Comparison of ENCODE assay signal across 1 cellular context in the genomic region with DNA sequence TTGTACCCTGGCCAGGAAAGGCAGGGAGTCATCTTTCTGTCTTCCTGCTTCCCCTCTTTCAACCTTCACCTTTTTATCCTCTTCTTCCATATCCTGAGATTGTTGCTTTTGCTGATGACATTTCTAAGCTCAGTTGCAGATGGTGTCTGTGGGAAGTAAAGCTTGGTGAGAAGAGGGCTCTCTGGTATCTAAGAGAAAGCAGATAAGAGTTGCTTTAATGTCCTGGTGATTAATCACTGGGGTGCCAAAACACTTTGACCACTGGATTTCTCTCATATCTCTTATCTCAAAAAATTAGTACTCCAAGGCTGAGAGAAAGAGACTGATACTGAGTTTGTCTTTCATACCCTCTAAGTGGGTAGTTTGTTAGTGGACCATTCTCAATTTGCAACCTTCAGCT.
TF ChIP-seq lines count a peak whose summit lies in the region.

No MANE protein-coding gene starts in this region.

TF ChIP-seq in K562, 482 proteins besides CTCF, POLR2A, EP300 and RAD21 (continued from another document and continues in another):
- TF ChIP-seq, protein P1, sequence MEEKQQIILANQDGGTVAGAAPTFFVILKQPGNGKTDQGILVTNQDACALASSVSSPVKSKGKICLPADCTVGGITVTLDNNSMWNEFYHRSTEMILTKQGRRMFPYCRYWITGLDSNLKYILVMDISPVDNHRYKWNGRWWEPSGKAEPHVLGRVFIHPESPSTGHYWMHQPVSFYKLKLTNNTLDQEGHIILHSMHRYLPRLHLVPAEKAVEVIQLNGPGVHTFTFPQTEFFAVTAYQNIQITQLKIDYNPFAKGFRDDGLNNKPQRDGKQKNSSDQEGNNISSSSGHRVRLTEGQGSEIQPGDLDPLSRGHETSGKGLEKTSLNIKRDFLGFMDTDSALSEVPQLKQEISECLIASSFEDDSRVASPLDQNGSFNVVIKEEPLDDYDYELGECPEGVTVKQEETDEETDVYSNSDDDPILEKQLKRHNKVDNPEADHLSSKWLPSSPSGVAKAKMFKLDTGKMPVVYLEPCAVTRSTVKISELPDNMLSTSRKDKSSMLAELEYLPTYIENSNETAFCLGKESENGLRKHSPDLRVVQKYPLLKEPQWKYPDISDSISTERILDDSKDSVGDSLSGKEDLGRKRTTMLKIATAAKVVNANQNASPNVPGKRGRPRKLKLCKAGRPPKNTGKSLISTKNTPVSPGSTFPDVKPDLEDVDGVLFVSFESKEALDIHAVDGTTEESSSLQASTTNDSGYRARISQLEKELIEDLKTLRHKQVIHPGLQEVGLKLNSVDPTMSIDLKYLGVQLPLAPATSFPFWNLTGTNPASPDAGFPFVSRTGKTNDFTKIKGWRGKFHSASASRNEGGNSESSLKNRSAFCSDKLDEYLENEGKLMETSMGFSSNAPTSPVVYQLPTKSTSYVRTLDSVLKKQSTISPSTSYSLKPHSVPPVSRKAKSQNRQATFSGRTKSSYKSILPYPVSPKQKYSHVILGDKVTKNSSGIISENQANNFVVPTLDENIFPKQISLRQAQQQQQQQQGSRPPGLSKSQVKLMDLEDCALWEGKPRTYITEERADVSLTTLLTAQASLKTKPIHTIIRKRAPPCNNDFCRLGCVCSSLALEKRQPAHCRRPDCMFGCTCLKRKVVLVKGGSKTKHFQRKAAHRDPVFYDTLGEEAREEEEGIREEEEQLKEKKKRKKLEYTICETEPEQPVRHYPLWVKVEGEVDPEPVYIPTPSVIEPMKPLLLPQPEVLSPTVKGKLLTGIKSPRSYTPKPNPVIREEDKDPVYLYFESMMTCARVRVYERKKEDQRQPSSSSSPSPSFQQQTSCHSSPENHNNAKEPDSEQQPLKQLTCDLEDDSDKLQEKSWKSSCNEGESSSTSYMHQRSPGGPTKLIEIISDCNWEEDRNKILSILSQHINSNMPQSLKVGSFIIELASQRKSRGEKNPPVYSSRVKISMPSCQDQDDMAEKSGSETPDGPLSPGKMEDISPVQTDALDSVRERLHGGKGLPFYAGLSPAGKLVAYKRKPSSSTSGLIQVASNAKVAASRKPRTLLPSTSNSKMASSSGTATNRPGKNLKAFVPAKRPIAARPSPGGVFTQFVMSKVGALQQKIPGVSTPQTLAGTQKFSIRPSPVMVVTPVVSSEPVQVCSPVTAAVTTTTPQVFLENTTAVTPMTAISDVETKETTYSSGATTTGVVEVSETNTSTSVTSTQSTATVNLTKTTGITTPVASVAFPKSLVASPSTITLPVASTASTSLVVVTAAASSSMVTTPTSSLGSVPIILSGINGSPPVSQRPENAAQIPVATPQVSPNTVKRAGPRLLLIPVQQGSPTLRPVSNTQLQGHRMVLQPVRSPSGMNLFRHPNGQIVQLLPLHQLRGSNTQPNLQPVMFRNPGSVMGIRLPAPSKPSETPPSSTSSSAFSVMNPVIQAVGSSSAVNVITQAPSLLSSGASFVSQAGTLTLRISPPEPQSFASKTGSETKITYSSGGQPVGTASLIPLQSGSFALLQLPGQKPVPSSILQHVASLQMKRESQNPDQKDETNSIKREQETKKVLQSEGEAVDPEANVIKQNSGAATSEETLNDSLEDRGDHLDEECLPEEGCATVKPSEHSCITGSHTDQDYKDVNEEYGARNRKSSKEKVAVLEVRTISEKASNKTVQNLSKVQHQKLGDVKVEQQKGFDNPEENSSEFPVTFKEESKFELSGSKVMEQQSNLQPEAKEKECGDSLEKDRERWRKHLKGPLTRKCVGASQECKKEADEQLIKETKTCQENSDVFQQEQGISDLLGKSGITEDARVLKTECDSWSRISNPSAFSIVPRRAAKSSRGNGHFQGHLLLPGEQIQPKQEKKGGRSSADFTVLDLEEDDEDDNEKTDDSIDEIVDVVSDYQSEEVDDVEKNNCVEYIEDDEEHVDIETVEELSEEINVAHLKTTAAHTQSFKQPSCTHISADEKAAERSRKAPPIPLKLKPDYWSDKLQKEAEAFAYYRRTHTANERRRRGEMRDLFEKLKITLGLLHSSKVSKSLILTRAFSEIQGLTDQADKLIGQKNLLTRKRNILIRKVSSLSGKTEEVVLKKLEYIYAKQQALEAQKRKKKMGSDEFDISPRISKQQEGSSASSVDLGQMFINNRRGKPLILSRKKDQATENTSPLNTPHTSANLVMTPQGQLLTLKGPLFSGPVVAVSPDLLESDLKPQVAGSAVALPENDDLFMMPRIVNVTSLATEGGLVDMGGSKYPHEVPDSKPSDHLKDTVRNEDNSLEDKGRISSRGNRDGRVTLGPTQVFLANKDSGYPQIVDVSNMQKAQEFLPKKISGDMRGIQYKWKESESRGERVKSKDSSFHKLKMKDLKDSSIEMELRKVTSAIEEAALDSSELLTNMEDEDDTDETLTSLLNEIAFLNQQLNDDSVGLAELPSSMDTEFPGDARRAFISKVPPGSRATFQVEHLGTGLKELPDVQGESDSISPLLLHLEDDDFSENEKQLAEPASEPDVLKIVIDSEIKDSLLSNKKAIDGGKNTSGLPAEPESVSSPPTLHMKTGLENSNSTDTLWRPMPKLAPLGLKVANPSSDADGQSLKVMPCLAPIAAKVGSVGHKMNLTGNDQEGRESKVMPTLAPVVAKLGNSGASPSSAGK (IDR thresholded peaks at IDR 0.05), result no peak
- TF ChIP-seq ZNF785 (CRISPR knock-in tag; IDR thresholded peaks at IDR 0.05), result no peak
- TF ChIP-seq SMAD1 (IDR thresholded peaks at IDR 0.05; ENCODE audit: low read depth, low read length, partially characterized antibody), result no peak
- TF ChIP-seq KHSRP (IDR thresholded peaks at IDR 0.05), result no peak
- no peak for TF ChIP-seq ZNF586 (CRISPR knock-in tag; conservative IDR thresholded peaks at IDR 0.05)
- TF ChIP-seq HDAC1 (IDR thresholded peaks at IDR 0.05), result no peak
- no peak for TF ChIP-seq ZNF253 (CRISPR knock-in tag; conservative IDR thresholded peaks at IDR 0.05)
- no peak for TF ChIP-seq ZSCAN29 (IDR thresholded peaks at IDR 0.05)
- no peak for TF ChIP-seq PTTG1 (tag; IDR thresholded peaks at IDR 0.05; ENCODE audit: low read depth)
- TF ChIP-seq LEF1 (IDR thresholded peaks at IDR 0.05), result peak; percentile 80; the same call in 1 of the 2 replicates
- no peak for TF ChIP-seq GTF2A2 (tag; IDR thresholded peaks at IDR 0.05)
- no peak for TF ChIP-seq BRD4 (IDR thresholded peaks at IDR 0.05)
- TF ChIP-seq, protein P2, sequence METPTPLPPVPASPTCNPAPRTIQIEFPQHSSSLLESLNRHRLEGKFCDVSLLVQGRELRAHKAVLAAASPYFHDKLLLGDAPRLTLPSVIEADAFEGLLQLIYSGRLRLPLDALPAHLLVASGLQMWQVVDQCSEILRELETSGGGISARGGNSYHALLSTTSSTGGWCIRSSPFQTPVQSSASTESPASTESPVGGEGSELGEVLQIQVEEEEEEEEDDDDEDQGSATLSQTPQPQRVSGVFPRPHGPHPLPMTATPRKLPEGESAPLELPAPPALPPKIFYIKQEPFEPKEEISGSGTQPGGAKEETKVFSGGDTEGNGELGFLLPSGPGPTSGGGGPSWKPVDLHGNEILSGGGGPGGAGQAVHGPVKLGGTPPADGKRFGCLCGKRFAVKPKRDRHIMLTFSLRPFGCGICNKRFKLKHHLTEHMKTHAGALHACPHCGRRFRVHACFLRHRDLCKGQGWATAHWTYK (CRISPR knock-in tag; IDR thresholded peaks at IDR 0.05), result no peak
- TF ChIP-seq YY1 (IDR thresholded peaks at IDR 0.05; ENCODE audit: borderline replicate concordance in 1 of 3, control insufficient read depth in 1 of 3, extremely low read depth in 1 of 3, insufficient read depth in 3 of 3, insufficient read length in 1 of 3, insufficient replicate concordance in 2 of 3, low read depth in 1 of 3, low read length in 2 of 3), result no peak
- TF ChIP-seq HNRNPK (IDR thresholded peaks at IDR 0.05; ENCODE audit: low read depth, low read length, poor library complexity, severe bottlenecking), result no peak
- peak; percentile 72; the same call in 1 of the 2 replicates for TF ChIP-seq HDAC2 (IDR thresholded peaks at IDR 0.05)
- no peak for TF ChIP-seq PHF20 (IDR thresholded peaks at IDR 0.05; ENCODE audit: partially characterized antibody)
- TF ChIP-seq ZFP1 (CRISPR knock-in tag; IDR thresholded peaks at IDR 0.05), result no peak
- TF ChIP-seq MECOM (CRISPR knock-in tag; IDR thresholded peaks at IDR 0.05), result peak; percentile 91
- TF ChIP-seq MAFK (IDR thresholded peaks at IDR 0.05; ENCODE audit: low read length), result no peak
- no peak for TF ChIP-seq MTA3 (IDR thresholded peaks at IDR 0.05; ENCODE audit: borderline replicate concordance)
- no peak for TF ChIP-seq ZNF24 (IDR thresholded peaks at IDR 0.05)
- TF ChIP-seq FOXA1 (IDR thresholded peaks at IDR 0.05; ENCODE audit: borderline replicate concordance), result no peak
- TF ChIP-seq CCNT2 (IDR thresholded peaks at IDR 0.05; ENCODE audit: borderline replicate concordance, extremely low read depth, insufficient read length, low read depth, low read length), result peak; percentile 23
- TF ChIP-seq, protein P3, sequence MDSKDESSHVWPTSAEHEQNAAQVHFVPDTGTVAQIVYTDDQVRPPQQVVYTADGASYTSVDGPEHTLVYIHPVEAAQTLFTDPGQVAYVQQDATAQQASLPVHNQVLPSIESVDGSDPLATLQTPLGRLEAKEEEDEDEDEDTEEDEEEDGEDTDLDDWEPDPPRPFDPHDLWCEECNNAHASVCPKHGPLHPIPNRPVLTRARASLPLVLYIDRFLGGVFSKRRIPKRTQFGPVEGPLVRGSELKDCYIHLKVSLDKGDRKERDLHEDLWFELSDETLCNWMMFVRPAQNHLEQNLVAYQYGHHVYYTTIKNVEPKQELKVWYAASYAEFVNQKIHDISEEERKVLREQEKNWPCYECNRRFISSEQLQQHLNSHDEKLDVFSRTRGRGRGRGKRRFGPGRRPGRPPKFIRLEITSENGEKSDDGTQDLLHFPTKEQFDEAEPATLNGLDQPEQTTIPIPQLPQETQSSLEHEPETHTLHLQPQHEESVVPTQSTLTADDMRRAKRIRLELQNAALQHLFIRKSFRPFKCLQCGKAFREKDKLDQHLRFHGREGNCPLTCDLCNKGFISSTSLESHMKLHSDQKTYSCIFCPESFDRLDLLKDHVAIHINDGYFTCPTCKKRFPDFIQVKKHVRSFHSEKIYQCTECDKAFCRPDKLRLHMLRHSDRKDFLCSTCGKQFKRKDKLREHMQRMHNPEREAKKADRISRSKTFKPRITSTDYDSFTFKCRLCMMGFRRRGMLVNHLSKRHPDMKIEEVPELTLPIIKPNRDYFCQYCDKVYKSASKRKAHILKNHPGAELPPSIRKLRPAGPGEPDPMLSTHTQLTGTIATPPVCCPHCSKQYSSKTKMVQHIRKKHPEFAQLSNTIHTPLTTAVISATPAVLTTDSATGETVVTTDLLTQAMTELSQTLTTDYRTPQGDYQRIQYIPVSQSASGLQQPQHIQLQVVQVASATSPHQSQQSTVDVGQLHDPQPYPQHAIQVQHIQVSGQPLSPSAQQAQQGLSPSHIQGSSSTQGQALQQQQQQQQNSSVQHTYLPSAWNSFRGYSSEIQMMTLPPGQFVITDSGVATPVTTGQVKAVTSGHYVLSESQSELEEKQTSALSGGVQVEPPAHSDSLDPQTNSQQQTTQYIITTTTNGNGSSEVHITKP (IDR thresholded peaks at IDR 0.05; ENCODE audit: partially characterized antibody), result no peak
- TF ChIP-seq, protein P4, sequence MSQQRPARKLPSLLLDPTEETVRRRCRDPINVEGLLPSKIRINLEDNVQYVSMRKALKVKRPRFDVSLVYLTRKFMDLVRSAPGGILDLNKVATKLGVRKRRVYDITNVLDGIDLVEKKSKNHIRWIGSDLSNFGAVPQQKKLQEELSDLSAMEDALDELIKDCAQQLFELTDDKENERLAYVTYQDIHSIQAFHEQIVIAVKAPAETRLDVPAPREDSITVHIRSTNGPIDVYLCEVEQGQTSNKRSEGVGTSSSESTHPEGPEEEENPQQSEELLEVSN (IDR thresholded peaks at IDR 0.05; ENCODE audit: borderline replicate concordance in 1 of 2, extremely low read depth in 1 of 2, insufficient read depth in 1 of 2, insufficient read length in 1 of 2, low read depth in 1 of 2, low read length in 1 of 2, poor library complexity in 1 of 2, severe bottlenecking in 1 of 2), result no peak
- TF ChIP-seq ZNF644 (tag; IDR thresholded peaks at IDR 0.05; ENCODE audit: low read depth), result no peak
- TF ChIP-seq KLF1 (tag; IDR thresholded peaks at IDR 0.05), result no peak
- TF ChIP-seq, protein P5, sequence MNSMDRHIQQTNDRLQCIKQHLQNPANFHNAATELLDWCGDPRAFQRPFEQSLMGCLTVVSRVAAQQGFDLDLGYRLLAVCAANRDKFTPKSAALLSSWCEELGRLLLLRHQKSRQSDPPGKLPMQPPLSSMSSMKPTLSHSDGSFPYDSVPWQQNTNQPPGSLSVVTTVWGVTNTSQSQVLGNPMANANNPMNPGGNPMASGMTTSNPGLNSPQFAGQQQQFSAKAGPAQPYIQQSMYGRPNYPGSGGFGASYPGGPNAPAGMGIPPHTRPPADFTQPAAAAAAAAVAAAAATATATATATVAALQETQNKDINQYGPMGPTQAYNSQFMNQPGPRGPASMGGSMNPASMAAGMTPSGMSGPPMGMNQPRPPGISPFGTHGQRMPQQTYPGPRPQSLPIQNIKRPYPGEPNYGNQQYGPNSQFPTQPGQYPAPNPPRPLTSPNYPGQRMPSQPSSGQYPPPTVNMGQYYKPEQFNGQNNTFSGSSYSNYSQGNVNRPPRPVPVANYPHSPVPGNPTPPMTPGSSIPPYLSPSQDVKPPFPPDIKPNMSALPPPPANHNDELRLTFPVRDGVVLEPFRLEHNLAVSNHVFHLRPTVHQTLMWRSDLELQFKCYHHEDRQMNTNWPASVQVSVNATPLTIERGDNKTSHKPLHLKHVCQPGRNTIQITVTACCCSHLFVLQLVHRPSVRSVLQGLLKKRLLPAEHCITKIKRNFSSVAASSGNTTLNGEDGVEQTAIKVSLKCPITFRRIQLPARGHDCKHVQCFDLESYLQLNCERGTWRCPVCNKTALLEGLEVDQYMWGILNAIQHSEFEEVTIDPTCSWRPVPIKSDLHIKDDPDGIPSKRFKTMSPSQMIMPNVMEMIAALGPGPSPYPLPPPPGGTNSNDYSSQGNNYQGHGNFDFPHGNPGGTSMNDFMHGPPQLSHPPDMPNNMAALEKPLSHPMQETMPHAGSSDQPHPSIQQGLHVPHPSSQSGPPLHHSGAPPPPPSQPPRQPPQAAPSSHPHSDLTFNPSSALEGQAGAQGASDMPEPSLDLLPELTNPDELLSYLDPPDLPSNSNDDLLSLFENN (IDR thresholded peaks at IDR 0.05; ENCODE audit: low read depth in 2 of 2, low read length in 2 of 2), result no peak
